ENCODE assay signal across 8 cellular contexts in the genomic region with DNA sequence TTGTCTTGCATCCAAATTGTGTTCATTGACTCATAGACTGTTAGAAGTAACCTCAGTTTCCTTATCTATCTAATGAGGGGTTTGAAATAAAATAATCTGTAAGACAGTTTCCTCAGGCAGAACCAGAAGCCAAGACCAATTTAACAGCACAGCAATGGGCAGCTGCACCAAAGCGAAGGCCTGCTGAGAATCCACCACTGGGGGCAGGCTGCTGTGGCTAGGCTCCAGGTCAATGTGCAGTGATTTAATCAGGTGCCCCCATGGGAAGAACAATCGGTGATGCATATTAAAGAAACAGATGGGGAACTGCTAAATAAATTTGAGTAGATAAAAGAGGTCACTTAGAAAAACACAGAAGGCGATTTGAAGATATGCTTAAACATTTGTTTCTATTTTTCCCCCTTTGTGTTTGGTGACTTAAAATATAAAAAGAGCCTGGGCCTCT. TPM values are rescaled to one million over a fixed set of nuclear protein-coding genes. Genes with fewer than 3 reads are reported as not detected.
A peak's percentile ranks its signal among the peaks of the same experiment; 100 is the strongest.
DNase-seq lines count a peak whose midpoint lies in the region; ATAC-seq and TF ChIP-seq lines count a peak whose summit lies in the region.

No MANE protein-coding gene starts in this region.

- H3K27ac ChIP-seq in C4-2B (no peak overlapping the region), liver (ENCODE audit: low read depth in 1 of 2, low read length in 2 of 2) (no peak overlapping the region)

- peak; percentile 45 to 74 for TF ChIP-seq RAD21 in liver (IDR thresholded peaks at IDR 0.05)

- no peaks in the 10 kb centered on the region for H3K36me3 ChIP-seq in liver (ENCODE audit: control insufficient read depth in 4 of 4, insufficient read depth in 3 of 4, low read depth in 1 of 4, low read length in 3 of 4)

- TF ChIP-seq CTCF in C4-2B (conservative IDR thresholded peaks at IDR 0.05) (peak; percentile 77), liver (IDR thresholded peaks at IDR 0.05; ENCODE audit: low read depth, low read length, missing input control) (peak; percentile 50)

- peaks cover 0 to 3% (median 0%) of the 10 kb centered on the region in 4 donors for H3K4me1 ChIP-seq in liver (ENCODE audit: control insufficient read depth in 4 of 4, insufficient read depth in 4 of 4, low read length in 3 of 4)

- ATAC-seq in GM21619 (IDR thresholded peaks at IDR 0.05; ENCODE audit: unreplicated experiment) = no peak

- DNase-seq in HPDE6-E6E7 (ENCODE audit: extremely low spot score) (peak; percentile 19), amniotic epithelial cell (ENCODE audit: low read depth) (peak; percentile 15), KG1 (lab: John Stamatoyannopoulos, UW) (no peak), cortex of kidney (lab: John Stamatoyannopoulos, UW) (no peak)
- DNase-seq in activated naive CD4-positive, alpha-beta T cell treated with Interleukin-2 at 50 U/mL for 16 hours = no peak

- H3K27me3 ChIP-seq in liver (ENCODE audit: control insufficient read depth in 4 of 4, insufficient read depth in 4 of 4, low read length in 3 of 4) = no peaks in the 10 kb centered on the region

- WGBS in liver = 59% methylated on average over 3 of the region's 3 CpGs

- no peaks in the 10 kb centered on the region for H3K9me3 ChIP-seq in liver (ENCODE audit: control insufficient read depth in 4 of 4, low read length in 3 of 4)

- no peak overlapping the region for H3K4me3 ChIP-seq in liver (ENCODE audit: low read depth in 1 of 3, low read length in 3 of 3)

- H3K9ac ChIP-seq in liver (ENCODE audit: low read depth in 1 of 2, low read length in 2 of 2) = no peak overlapping the region

TF ChIP-seq in liver, 16 proteins besides CTCF, POLR2A, EP300 and RAD21:
- TF ChIP-seq GABPA (IDR thresholded peaks at IDR 0.05 in 1 of 2, conservative IDR thresholded peaks at IDR 0.05 in 1 of 2) (no peak), SP1 (IDR thresholded peaks at IDR 0.05) (no peak)
- TF ChIP-seq, protein P1, sequence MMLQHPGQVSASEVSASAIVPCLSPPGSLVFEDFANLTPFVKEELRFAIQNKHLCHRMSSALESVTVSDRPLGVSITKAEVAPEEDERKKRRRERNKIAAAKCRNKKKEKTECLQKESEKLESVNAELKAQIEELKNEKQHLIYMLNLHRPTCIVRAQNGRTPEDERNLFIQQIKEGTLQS (IDR thresholded peaks at IDR 0.05) = no peak
TF ChIP-seq in liver: peak in this region for 0.

RNA-seq across cellular contexts. Expression of gene TMOD3, which starts 28.0 kb away (rescaled TPM):
- total RNA-seq in liver = 10 to 100 TPM; 16.0 to 23.9 TPM
- 10 to 100 TPM in 1 of 2 donors, 1 to 10 TPM in 1; 7.2 to 12.1 TPM for polyA plus RNA-seq in liver

RNA-seq across cellular contexts. Expression of gene TMOD2, which starts 50.0 kb away (rescaled TPM):
- 1 to 10 TPM; 1.6 to 2.1 TPM for total RNA-seq in liver
- under 1 TPM; 0.46 to 0.51 TPM for polyA plus RNA-seq in liver

Comparison
In these comparisons a context has a peak if more than half of its experiments do, and no peak if none do; other contexts are left out.
1. DNase-seq: peak in HPDE6-E6E7 (single experiment) and amniotic epithelial cell (single experiment); none in KG1 (single experiment), activated naive CD4-positive, alpha-beta T cell treated with Interleukin-2 at 50 U/mL for 16 hours (single experiment) and cortex of kidney (single experiment).